In genomic region chr12:3928538-3929220, GRCh38 we compare ENCODE assay signal across 21 cellular contexts. TPM values are rescaled to one million over a fixed set of nuclear protein-coding genes. Genes with fewer than 3 reads are reported as not detected.
A peak's percentile ranks its signal among the peaks of the same experiment; 100 is the strongest.
DNase-seq lines count a peak whose midpoint lies in the region; ATAC-seq and TF ChIP-seq lines count a peak whose summit lies in the region.
"Had no signal": no experiment of that assay in that cellular context is flagged by ENCODE, and none has a peak within 500 bp of the region (broad histone marks: within the 10 kb centered on the region; RNA-seq: fewer than 3 reads in every experiment).

No MANE protein-coding gene starts in this region.

- no peak for TF ChIP-seq EP300 in stomach (IDR thresholded peaks at IDR 0.05)

- H3K4me3 ChIP-seq in DOHH2 (ENCODE audit: low read length) = no peak overlapping the region
- no peak overlapping the region for H3K4me3 ChIP-seq in HFF-Myc (replicated peaks; ENCODE audit: low read depth, low read length)
- H3K4me3 ChIP-seq in neural progenitor cell = no peak overlapping the region
- H3K4me3 ChIP-seq in stomach = no peak overlapping the region
- H3K4me3 ChIP-seq in colonic mucosa = no peak overlapping the region
- H3K4me3 ChIP-seq: thoracic aorta had no signal

- H3K27me3 ChIP-seq in DOHH2 (ENCODE audit: control insufficient read depth, low read length) = peaks cover 38% of the 10 kb centered on the region
- no peaks in the 10 kb centered on the region for H3K27me3 ChIP-seq in neural progenitor cell
- peaks cover 0 to 87% (median 3%) of the 10 kb centered on the region in 3 donors for H3K27me3 ChIP-seq in stomach
- no peaks in the 10 kb centered on the region for H3K27me3 ChIP-seq in colonic mucosa

- H3K4me1 Mint-ChIP-seq in brain (peaks cover 48% of the 10 kb centered on the region), neural progenitor cell (peaks cover 57% of the 10 kb centered on the region)

- TF ChIP-seq CTCF in DOHH2 (IDR thresholded peaks at IDR 0.05; ENCODE audit: low read depth, low read length, poor library complexity, severe bottlenecking) (no peak), HFF-Myc (IDR thresholded peaks at IDR 0.05; ENCODE audit: low read depth, low read length, missing control alignments) (no peak), brain (conservative IDR thresholded peaks at IDR 0.05) (no peak), neural progenitor cell (IDR thresholded peaks at IDR 0.05) (no peak), stomach (IDR thresholded peaks at IDR 0.05) (no peak), colonic mucosa (IDR thresholded peaks at IDR 0.05) (no peak)

- peak; percentile 10 for DNase-seq in HFF-Myc (ENCODE audit: extremely low read depth, low read depth)
- no peak for DNase-seq in neural progenitor cell (ENCODE audit: low spot score)
- no peak for DNase-seq in stomach
- no peak for DNase-seq in colonic mucosa
- DNase-seq in NCI-H524 treated with DMSO at 0.1 percent for 48 hours (lab: John Stamatoyannopoulos, UW) = no peak
- DNase-seq: activated CD8-positive, alpha-beta memory T cell treated with anti-CD3 and anti-CD28 coated beads for 24 hours; amniotic stem cell; Calu3; NCI-H1417 treated with DMSO at 0.1 percent for 48 hours; NCI-H2227 treated with DMSO at 0.1 percent for 48 hours; nephron progenitor cell; stimulated activated CD4-positive, alpha-beta T cell treated with anti-CD3 and anti-CD28 coated beads, Interleukin-1b, Interleukin-23, amount 100 ng/mL, for 48 hours; WERI-Rb-1 had no signal

- H3K4me1 ChIP-seq in DOHH2 (ENCODE audit: control insufficient read depth, low read length) (peaks cover 13% of the 10 kb centered on the region), neural progenitor cell (peaks cover 34% of the 10 kb centered on the region), stomach (no peaks in the 10 kb centered on the region), colonic mucosa (no peaks in the 10 kb centered on the region)

- H3K27ac Mint-ChIP-seq in brain (peak overlapping the region; percentile 59 to 97 (median 88)), neural progenitor cell (peak overlapping the region; percentile 93)
- H3K27ac Mint-ChIP-seq: activated T-helper 2 cell treated with anti-CD3 and anti-CD28 coated beads, Interferon-gamma antibody, Interleukin-2, Interleukin-4, amounts not matched to agents 10 μg/mL and 5 μg/mL and 100 μg/mL, durations not matched to agents 14 hours and 24 hours and 36 hours; nephron progenitor cell had no signal

- H3K36me3 ChIP-seq in DOHH2 (ENCODE audit: control insufficient read depth, low read length) = no peaks in the 10 kb centered on the region
- no peaks in the 10 kb centered on the region for H3K36me3 ChIP-seq in neural progenitor cell
- no peaks in the 10 kb centered on the region for H3K36me3 ChIP-seq in stomach
- no peaks in the 10 kb centered on the region for H3K36me3 ChIP-seq in colonic mucosa
- H3K36me3 ChIP-seq: thoracic aorta, WERI-Rb-1 had no signal

- no peak overlapping the region for H3K9ac ChIP-seq in neural progenitor cell
- H3K9ac ChIP-seq in colonic mucosa (ENCODE audit: low read depth in 2 of 2, low read length in 2 of 2) = no peak overlapping the region
- H3K9ac ChIP-seq: KMS-11 had no signal

- H3K79me2 ChIP-seq in DOHH2 (ENCODE audit: control insufficient read depth, low read length) (no peaks in the 10 kb centered on the region), neural progenitor cell (ENCODE audit: low read depth) (no peaks in the 10 kb centered on the region)

- peak overlapping the region in 3 of 5 experiments; percentile 3 to 23 (median 22) for H3K4me3 Mint-ChIP-seq in brain
- peak overlapping the region; percentile 54 for H3K4me3 Mint-ChIP-seq in neural progenitor cell
- H3K4me3 Mint-ChIP-seq: central memory CD8-positive, alpha-beta T cell; nephron progenitor cell had no signal

- intact Hi-C loops in stomach (cut with DNase I; ENCODE audit: low total_unique reads) (no loop called here), colonic mucosa (cut with DNase I) (no loop called here)

- H3K9me2 ChIP-seq in DOHH2 (replicated peaks; ENCODE audit: control insufficient read depth, low read length) = no peaks in the 10 kb centered on the region

- peak overlapping the region; percentile 21; the same call in 1 of the 2 replicates for H3K4me2 ChIP-seq in DOHH2 (ENCODE audit: low read length)
- H3K4me2 ChIP-seq in neural progenitor cell = no peak overlapping the region
- H3K4me2 ChIP-seq: KMS-11 had no signal

- H4K20me1 ChIP-seq in DOHH2 (ENCODE audit: control insufficient read depth, insufficient read depth, low read depth, low read length) (no peaks in the 10 kb centered on the region), neural progenitor cell (ENCODE audit: low read depth) (no peaks in the 10 kb centered on the region)

- H3K9me3 ChIP-seq in DOHH2 (ENCODE audit: control insufficient read depth, insufficient read depth, low read length) = no peaks in the 10 kb centered on the region
- no peaks in the 10 kb centered on the region for H3K9me3 ChIP-seq in neural progenitor cell (ENCODE audit: low read depth)
- H3K9me3 ChIP-seq in stomach = no peaks in the 10 kb centered on the region
- H3K9me3 ChIP-seq in colonic mucosa = no peaks in the 10 kb centered on the region
- H3K9me3 ChIP-seq: thoracic aorta had no signal

- WGBS in stomach, 5 donors = 29 to 46% (median 38%) methylated on average over 6 of the region's 6 CpGs

- no peak for TF ChIP-seq POLR2A in stomach (IDR thresholded peaks at IDR 0.05)

- H3K27ac ChIP-seq in DOHH2 (ENCODE audit: low read depth, low read length) (no peak overlapping the region), neural progenitor cell (no peak overlapping the region), stomach (no peak overlapping the region), colonic mucosa (no peak overlapping the region)
- H3K27ac ChIP-seq: HL-60, KMS-11, thoracic aorta, WERI-Rb-1 had no signal

- no peak overlapping the region for H2AFZ ChIP-seq in neural progenitor cell (replicated peaks)

- H3K27me3 Mint-ChIP-seq in brain = peaks cover 5% of the 10 kb centered on the region
- H3K27me3 Mint-ChIP-seq in neural progenitor cell (ENCODE audit: insufficient read depth, low read depth) = peaks cover 14% of the 10 kb centered on the region

- H3K9me3 Mint-ChIP-seq in brain (peaks cover 5 to 12% (median 11%) of the 10 kb centered on the region in 5 experiments), neural progenitor cell (peaks cover 8% of the 10 kb centered on the region)
- H3K9me3 Mint-ChIP-seq: activated T-helper 2 cell treated with anti-CD3 and anti-CD28 coated beads, Interferon-gamma antibody, Interleukin-2, Interleukin-4, amounts not matched to agents 10 μg/mL and 5 μg/mL and 100 μg/mL, durations not matched to agents 14 hours and 24 hours and 36 hours; central memory CD8-positive, alpha-beta T cell had no signal

- H3F3A ChIP-seq in DOHH2 (ENCODE audit: control insufficient read depth, insufficient read depth) (no peaks in the 10 kb centered on the region), neural progenitor cell (ENCODE audit: low read depth) (no peaks in the 10 kb centered on the region)

- no peak for ATAC-seq in GM21526 (IDR thresholded peaks at IDR 0.05; ENCODE audit: low FRiP score, unreplicated experiment)

- H3K36me3 Mint-ChIP-seq in brain = peaks cover 7% of the 10 kb centered on the region
- no peaks in the 10 kb centered on the region for H3K36me3 Mint-ChIP-seq in neural progenitor cell

RNA-seq across cellular contexts. Expression of gene PARP11, which starts 55.5 kb away (rescaled TPM):
- polyA plus RNA-seq in brain (ENCODE audit: insufficient read depth, low read depth, low replicate concordance) (3.1 TPM), stomach (1 to 10 TPM; 1.4 to 3.4 (median 3.1) TPM)
- total RNA-seq in neural progenitor cell (ENCODE audit: low replicate concordance) (11.1 and 12.2 TPM in 2 replicates), stomach (1 to 10 TPM; 1.7 to 8.1 (median 5.8) TPM), colonic mucosa (1 to 10 TPM; 5.5 to 5.8 TPM)
